In genomic region chr4:152572417-152573086, GRCh38 we compare ENCODE assay signal across 10 cellular contexts. TPM values are rescaled to one million over a fixed set of nuclear protein-coding genes. Genes with fewer than 3 reads are reported as not detected.
DNase-seq lines count a peak whose midpoint lies in the region; ATAC-seq, FAIRE-seq and TF ChIP-seq lines count a peak whose summit lies in the region.
"Had no signal": no experiment of that assay in that cellular context is flagged by ENCODE, and none has a peak within 500 bp of the region (broad histone marks: within the 10 kb centered on the region; RNA-seq: fewer than 3 reads in every experiment).

No MANE protein-coding gene starts in this region.

- no peak overlapping the region for H3K4me3 Mint-ChIP-seq in stimulated activated naive CD8-positive, alpha-beta T cell treated with anti-CD3 and anti-CD28 coated beads, Interleukin-15, amount 100 ng/mL, for 72 hours
- H3K4me3 Mint-ChIP-seq: activated naive CD8-positive, alpha-beta T cell; CD4-positive, alpha-beta T cell had no signal

- no peaks in the 10 kb centered on the region for H4K20me1 ChIP-seq in PC-9 (ENCODE audit: insufficient read depth)
- H4K20me1 ChIP-seq in keratinocyte (ENCODE audit: control insufficient read depth, extremely low read depth, insufficient read depth, low read length), result no peaks in the 10 kb centered on the region

- no peaks in the 10 kb centered on the region for H3K9me1 ChIP-seq in keratinocyte (ENCODE audit: control insufficient read depth, extremely low read depth, insufficient read depth, low read length)

- H3K4me1 Mint-ChIP-seq in stimulated activated naive CD8-positive, alpha-beta T cell treated with anti-CD3 and anti-CD28 coated beads, Interleukin-15, amount 100 ng/mL, for 72 hours, result no peaks in the 10 kb centered on the region

- no peaks in the 10 kb centered on the region for H3K36me3 ChIP-seq in PC-9 (ENCODE audit: low read depth)
- no peaks in the 10 kb centered on the region for H3K36me3 ChIP-seq in keratinocyte (ENCODE audit: control insufficient read depth in 2 of 2, extremely low read depth in 1 of 2, insufficient read depth in 2 of 2, low read length in 2 of 2)

- H3K4me1 ChIP-seq in PC-9 (replicated peaks; ENCODE audit: insufficient read depth) (peaks cover 28% of the 10 kb centered on the region), keratinocyte (ENCODE audit: control insufficient read depth, extremely low read depth, insufficient read depth, low read length) (peaks cover 17% of the 10 kb centered on the region)

- H3K27ac ChIP-seq in PC-9, result peak overlapping the region; percentile 94
- peak overlapping the region; percentile 55 for H3K27ac ChIP-seq in keratinocyte (ENCODE audit: control insufficient read depth, insufficient read depth, low read length)

- BruUV-seq in PC-9 (replicated peaks; lab: Mats Ljungman, UMichigan), result no TSS peak

- intact Hi-C loops in PC-9 (cut with micrococcal nuclease; ENCODE audit: unreplicated experiment), result loop anchor here (1.0 kb wide), 2 partner anchors 18 to 36 kb away; partner anchors contain the start of gene FBXW7

- FAIRE-seq in GM12891 (lab: Jason Lieb, UNC) (peak; percentile 86), keratinocyte (lab: Jason Lieb, UNC) (peak; percentile 88)

- H3K27me3 Mint-ChIP-seq in stimulated activated naive CD8-positive, alpha-beta T cell treated with anti-CD3 and anti-CD28 coated beads, Interleukin-15, amount 100 ng/mL, for 72 hours, result no peaks in the 10 kb centered on the region
- H3K27me3 Mint-ChIP-seq: activated naive CD8-positive, alpha-beta T cell; CD4-positive, alpha-beta T cell had no signal

- dilution Hi-C loops in keratinocyte (cut with MboI; ENCODE audit: extremely low pct_ligation_motif_present, low sequenced_read_pairs), result no loop called here

- H3K9me3 ChIP-seq in PC-9 (ENCODE audit: insufficient read depth, low read depth), result no peaks in the 10 kb centered on the region
- H3K9me3 ChIP-seq in keratinocyte (ENCODE audit: control insufficient read depth, low read depth, low read length), result no peaks in the 10 kb centered on the region

- peak; percentile 74 for ATAC-seq in HG02588 (IDR thresholded peaks at IDR 0.05; ENCODE audit: unreplicated experiment)
- no peak for ATAC-seq in HG03025 (IDR thresholded peaks at IDR 0.05; ENCODE audit: low FRiP score, unreplicated experiment)
- no peak for ATAC-seq in stimulated activated naive CD8-positive, alpha-beta T cell treated with anti-CD3 and anti-CD28 coated beads, Interleukin-15, amount 100 ng/mL, for 72 hours
- ATAC-seq in HG03342 (IDR thresholded peaks at IDR 0.05; ENCODE audit: unreplicated experiment), result no peak

- peak overlapping the region; percentile 89 for H3K4me2 ChIP-seq in PC-9
- H3K4me2 ChIP-seq in keratinocyte (ENCODE audit: control insufficient read depth, extremely low read depth, insufficient read depth, low read depth, low read length), result peak overlapping the region; percentile 49

- H3K9me3 Mint-ChIP-seq in stimulated activated naive CD8-positive, alpha-beta T cell treated with anti-CD3 and anti-CD28 coated beads, Interleukin-15, amount 100 ng/mL, for 72 hours, result peaks cover 0 to 7% of the 10 kb centered on the region in 2 donors
- H3K9me3 Mint-ChIP-seq: CD4-positive, alpha-beta T cell had no signal

- no peak for TF ChIP-seq POLR2A in GM12891 (IDR thresholded peaks at IDR 0.05; ENCODE audit: low read depth, low read length)

- TF ChIP-seq CTCF in PC-9 (conservative IDR thresholded peaks at IDR 0.05) (no peak), keratinocyte (optimal IDR thresholded peaks at IDR 0.05 in 1 of 3, IDR thresholded peaks at IDR 0.05 in 1 of 3, conservative IDR thresholded peaks at IDR 0.05 in 1 of 3; ENCODE audit: extremely low read depth in 1 of 3, insufficient read depth in 2 of 3, low read length in 3 of 3) (no peak)

- H3K79me2 ChIP-seq in PC-9 (ENCODE audit: low read depth) (no peaks in the 10 kb centered on the region), keratinocyte (ENCODE audit: control insufficient read depth, insufficient read depth, low read length) (no peaks in the 10 kb centered on the region)

- CTCF ChIA-PET in PC-9 (lab: Charles Lee), result no interaction called here

- DNase-seq in GM12891 (ENCODE audit: insufficient read length, low spot score), result no peak
- peak; percentile 18 to 92 for DNase-seq in PC-9
- peak; percentile 7 for DNase-seq in keratinocyte (ENCODE audit: low read depth, low spot score)
- no peak for DNase-seq in stimulated activated naive CD8-positive, alpha-beta T cell treated with anti-CD3 and anti-CD28 coated beads, Interleukin-15, amount 100 ng/mL, for 72 hours
- DNase-seq in iPS-NIHi7 (ENCODE audit: extremely low spot score), result no peak
- DNase-seq: CD4-positive, alpha-beta T cell had no signal

- no peak overlapping the region for H3K9ac ChIP-seq in keratinocyte (ENCODE audit: control insufficient read depth, extremely low read depth, insufficient read depth, low read length)

- H3K27me3 ChIP-seq in PC-9 (ENCODE audit: insufficient read depth, low read depth) (no peaks in the 10 kb centered on the region), keratinocyte (ENCODE audit: control insufficient read depth, extremely low read depth, insufficient read depth, low read length) (no peaks in the 10 kb centered on the region)

- H3K27ac Mint-ChIP-seq in stimulated activated naive CD8-positive, alpha-beta T cell treated with anti-CD3 and anti-CD28 coated beads, Interleukin-15, amount 100 ng/mL, for 72 hours, result no peak overlapping the region
- H3K27ac Mint-ChIP-seq: activated naive CD8-positive, alpha-beta T cell; CD4-positive, alpha-beta T cell had no signal

- H2AFZ ChIP-seq in PC-9, result peak overlapping the region; percentile 89
- peak overlapping the region; percentile 17 for H2AFZ ChIP-seq in keratinocyte (ENCODE audit: control insufficient read depth, low read length)

- no peaks in the 10 kb centered on the region for H3K9me2 ChIP-seq in PC-9 (ENCODE audit: insufficient read depth)

- POLR2A ChIA-PET in PC-9 (lab: Charles Lee; ENCODE audit: unreplicated experiment), result no interaction called here

- H3F3A ChIP-seq in PC-9 (ENCODE audit: insufficient read depth, low read depth), result peaks cover 15% of the 10 kb centered on the region

- H3K4me3 ChIP-seq in PC-9 (peak overlapping the region; percentile 50; the same call in 1 of the 2 replicates), keratinocyte (ENCODE audit: control insufficient read depth in 2 of 3, extremely low read depth in 1 of 3, insufficient read depth in 2 of 3, low read depth in 1 of 3, low read length in 3 of 3) (peak overlapping the region in 1 of 3 experiments; percentile 1)

TF ChIP-seq in GM12891, 5 proteins besides CTCF, POLR2A, EP300 and RAD21:
- TF ChIP-seq TAF1 (IDR thresholded peaks at IDR 0.05; ENCODE audit: low read depth, low read length) (no peak), SPI1 (IDR thresholded peaks at IDR 0.05; ENCODE audit: low read depth, low read length) (no peak), POU2F2 (IDR thresholded peaks at IDR 0.05; ENCODE audit: low read depth, low read length) (no peak; the same call in 1 of the 2 replicates), PAX5 (IDR thresholded peaks at IDR 0.05; ENCODE audit: insufficient read depth, low read length, severe bottlenecking) (no peak), POLR2AphosphoS5 (IDR thresholded peaks at IDR 0.05; ENCODE audit: low read depth, low read length) (no peak)
TF ChIP-seq in GM12891: peak in this region for 0.

RNA-seq across cellular contexts. Expression of gene FBXW7, which starts 36.7 kb away (rescaled TPM):
- polyA plus RNA-seq in GM12891 (2012; ENCODE audit: low read depth, missing spikeins), result 47.7 TPM
- 28.0 and 30.2 TPM in 2 replicates for total RNA-seq in PC-9 (2021)
- 27.0 to 39.6 TPM (median 35.4 TPM) in 3 replicates for polyA plus RNA-seq in keratinocyte
- 185 TPM for polyA plus RNA-seq in keratinocyte (2011; ENCODE audit: low read depth)
- 8.4 and 11.6 TPM in 2 replicates for polyA plus RNA-seq in keratinocyte (2011; cell fraction: cytosol; rRNA removed)
- 67.7 and 109 TPM in 2 replicates for polyA plus RNA-seq in keratinocyte (2011; cell fraction: nucleus; rRNA removed)
- 20.9 and 57.8 TPM in 2 replicates for polyA plus RNA-seq in keratinocyte (2012; ENCODE audit: low replicate concordance)
- polyA minus RNA-seq in keratinocyte, result 9.6 to 91.9 TPM (median 47.3 TPM) in 3 replicates
- polyA minus RNA-seq in keratinocyte (2011; cell fraction: cytosol; rRNA and poly(A)+ RNA removed), result 20.5 TPM
- polyA minus RNA-seq in keratinocyte (2011; cell fraction: nucleus; rRNA and poly(A)+ RNA removed), result 52.7 and 81.0 TPM in 2 replicates

Comparison
In these comparisons a context has a peak if more than half of its experiments do, and no peak if none do; other contexts are left out.
1. DNase-seq: peak in PC-9 (2 of 2) and keratinocyte (single experiment); none in GM12891 (single experiment), stimulated activated naive CD8-positive, alpha-beta T cell treated with anti-CD3 and anti-CD28 coated beads, Interleukin-15, amount 100 ng/mL, for 72 hours (0 of 2) and iPS-NIHi7 (single experiment).